22 cellular contexts compared by ENCODE assay signal in genomic region chr5:38011641-38012188, GRCh38.
A peak's percentile ranks its signal among the peaks of the same experiment; 100 is the strongest.
DNase-seq lines count a peak whose midpoint lies in the region; TF ChIP-seq lines count a peak whose summit lies in the region.
"Had no signal": no experiment of that assay in that cellular context is flagged by ENCODE, and none has a peak within 500 bp of the region (broad histone marks: within the 10 kb centered on the region; RNA-seq: fewer than 3 reads in every experiment).

No MANE protein-coding gene starts in this region.

- TF ChIP-seq EP300 in esophagus muscularis mucosa (IDR thresholded peaks at IDR 0.05), result no peak

- no peaks in the 10 kb centered on the region for H3K27me3 ChIP-seq in esophagus muscularis mucosa

- no peak overlapping the region for H3K27ac ChIP-seq in esophagus muscularis mucosa (replicated peaks in 1 of 4)
- H3K27ac ChIP-seq: RWPE1 had no signal

- H3K9me3 ChIP-seq in esophagus muscularis mucosa, result no peaks in the 10 kb centered on the region
- H3K9me3 ChIP-seq: HAP-1, SK-N-SH had no signal

- H3K36me3 ChIP-seq in esophagus muscularis mucosa, result no peaks in the 10 kb centered on the region
- H3K36me3 ChIP-seq: HAP-1 had no signal

- DNase-seq in NCI-H1092 treated with DMSO at 0.1 percent for 48 hours (lab: John Stamatoyannopoulos, UW) (peak; percentile 20), NCI-H1092 (lab: John Stamatoyannopoulos, UW) (no peak), DMS79 treated with DMSO at 0.1 percent for 48 hours (lab: John Stamatoyannopoulos, UW) (peak; percentile 28), NCI-H2171 treated with DMSO at 0.1 percent for 48 hours (lab: John Stamatoyannopoulos, UW) (peak; percentile 98), esophagus muscularis mucosa (ENCODE audit: extremely low spot score) (peak; percentile 45), NCI-H2081 (lab: John Stamatoyannopoulos, UW) (no peak), D341Med (ENCODE audit: low spot score) (no peak)
- no peak for DNase-seq in activated naive CD4-positive, alpha-beta T cell (lab: John Stamatoyannopoulos, UW)
- DNase-seq: 8988T; C1 segment of cervical spinal cord; Calu3; CD8-positive, alpha-beta T cell; GF-D8; KG1; NCI-H1105; NCI-H1694 treated with DMSO at 0.1 percent for 48 hours; NCI-H748 treated with DMSO at 0.1 percent for 48 hours; NK-92 treated with Interleukin-12 subunit alpha and Interleukin-12 subunit beta, amount 100 ng/mL, for 24 hours; SHP77 treated with DMSO at 0.1 percent for 48 hours; SK-N-SH had no signal

- WGBS in esophagus muscularis mucosa, result 84% methylated on average over 3 of the region's 3 CpGs

- TF ChIP-seq POLR2A in esophagus muscularis mucosa (IDR thresholded peaks at IDR 0.05; ENCODE audit: low read depth), result no peak

- no peak overlapping the region for H3K4me3 ChIP-seq in esophagus muscularis mucosa
- H3K4me3 ChIP-seq: HAP-1 had no signal

- no peaks in the 10 kb centered on the region for H3K4me1 ChIP-seq in esophagus muscularis mucosa
- H3K4me1 ChIP-seq: HAP-1 had no signal

- intact Hi-C loops in esophagus muscularis mucosa (cut with DNase I), result no loop called here

- TF ChIP-seq CTCF in esophagus muscularis mucosa (IDR thresholded peaks at IDR 0.05), result no peak

Comparison
In these comparisons a context has a peak if more than half of its experiments do, and no peak if none do; other contexts are left out.
1. DNase-seq: peak in NCI-H1092 treated with DMSO at 0.1 percent for 48 hours (single experiment), DMS79 treated with DMSO at 0.1 percent for 48 hours (single experiment), NCI-H2171 treated with DMSO at 0.1 percent for 48 hours (single experiment) and esophagus muscularis mucosa (single experiment); none in NCI-H1092 (single experiment), activated naive CD4-positive, alpha-beta T cell (0 of 4), NCI-H2081 (0 of 2) and D341Med (single experiment).